In genomic region chr12:6688543-6688999, GRCh38 we compare ENCODE assay signal across 8 cellular contexts. TPM values are rescaled to one million over a fixed set of nuclear protein-coding genes. Genes with fewer than 3 reads are reported as not detected.
A peak's percentile ranks its signal among the peaks of the same experiment; 100 is the strongest.
DNase-seq lines count a peak whose midpoint lies in the region; ATAC-seq, FAIRE-seq and TF ChIP-seq lines count a peak whose summit lies in the region.

No MANE protein-coding gene starts in this region.

- WGBS in stomach, 5 donors: 0 to 1% (median 0%) methylated on average over 12 to 13 of the region's 13 CpGs

- TF ChIP-seq CTCF in RWPE2 (IDR thresholded peaks at IDR 0.05; ENCODE audit: poor library complexity, severe bottlenecking) (no peak), choroid plexus epithelial cell (conservative IDR thresholded peaks at IDR 0.05; ENCODE audit: low read depth, low read length) (no peak), lower lobe of right lung (IDR thresholded peaks at IDR 0.05) (no peak), stomach (IDR thresholded peaks at IDR 0.05) (no peak)

- peaks cover 22% of the 10 kb centered on the region for H3K36me3 ChIP-seq in RWPE2 (ENCODE audit: low read depth)
- peaks cover 16% of the 10 kb centered on the region for H3K36me3 ChIP-seq in lower lobe of right lung
- H3K36me3 ChIP-seq in stomach: peaks cover 0 to 15% (median 9%) of the 10 kb centered on the region in 4 donors

- H3K9me3 ChIP-seq in RWPE2 (ENCODE audit: severe bottlenecking) (no peaks in the 10 kb centered on the region), lower lobe of right lung (no peaks in the 10 kb centered on the region), stomach (no peaks in the 10 kb centered on the region)

- no peak for TF ChIP-seq EP300 in stomach (IDR thresholded peaks at IDR 0.05)

- DNase-seq in GF-D8 (lab: John Stamatoyannopoulos, UW) (peak; percentile 62), RWPE2 (ENCODE audit: low spot score) (no peak), choroid plexus epithelial cell (ENCODE audit: low read depth) (no peak), lower lobe of right lung (peak; percentile 62), stomach (peak; percentile 49), COLO829 (ENCODE audit: low spot score) (no peak), GM12892 (ENCODE audit: insufficient read length) (no peak)

- no peak for FAIRE-seq in GM12892 (lab: Jason Lieb, UNC)

- no peak for TF ChIP-seq POLR2A in stomach (IDR thresholded peaks at IDR 0.05)
- TF ChIP-seq POLR2A in GM12892 (IDR thresholded peaks at IDR 0.05; ENCODE audit: low read depth, low read length): no peak

- H3K27me3 ChIP-seq in RWPE2 (ENCODE audit: insufficient read depth, poor library complexity, severe bottlenecking) (no peaks in the 10 kb centered on the region), lower lobe of right lung (ENCODE audit: low read depth) (no peaks in the 10 kb centered on the region), stomach (no peaks in the 10 kb centered on the region)

- peaks cover 14% of the 10 kb centered on the region for H3K4me1 ChIP-seq in RWPE2 (ENCODE audit: insufficient read depth, poor library complexity, severe bottlenecking)
- peaks cover 58% of the 10 kb centered on the region for H3K4me1 ChIP-seq in lower lobe of right lung
- peaks cover 30 to 66% (median 52%) of the 10 kb centered on the region in 4 donors for H3K4me1 ChIP-seq in stomach

- H3K27ac ChIP-seq in RWPE2 (ENCODE audit: poor library complexity, severe bottlenecking) (peak overlapping the region; percentile 79), lower lobe of right lung (peak overlapping the region; percentile 96), stomach (peak overlapping the region; percentile 94 to 100 (median 98))

- H3K4me3 ChIP-seq in RWPE2 (ENCODE audit: severe bottlenecking) (peak overlapping the region; percentile 60), choroid plexus epithelial cell (ENCODE audit: low read depth, low read length) (peak overlapping the region; percentile 85), lower lobe of right lung (peak overlapping the region; percentile 86), stomach (peak overlapping the region; percentile 68 to 97 (median 84))

- intact Hi-C loops in lower lobe of right lung (cut with DNase I) (no loop called here), stomach (cut with DNase I; ENCODE audit: low total_unique reads) (no loop called here)

- peak; percentile 6 for ATAC-seq in HG02571 (IDR thresholded peaks at IDR 0.05; ENCODE audit: unreplicated experiment)
- ATAC-seq in RWPE2 (ENCODE audit: low read depth): peak; percentile 1; the same call in 1 of the 3 replicates
- ATAC-seq in lower lobe of right lung: peak; percentile 1 to 3

RNA-seq across cellular contexts. Expression of gene ZNF384, which starts 0.6 kb away (rescaled TPM):
- 48.7 TPM for total RNA-seq in lower lobe of right lung
- 100 to 1,000 TPM in 1 of 5 donors, 10 to 100 TPM in 4; 16.5 to 207 (median 35.6) TPM for total RNA-seq in stomach
- 10 to 100 TPM; 16.7 to 21.8 (median 20.2) TPM for polyA plus RNA-seq in stomach
- polyA plus RNA-seq in GM12892 (2012; ENCODE audit: missing spikeins): 34.4 TPM

RNA-seq across cellular contexts. Expression of gene PIANP, which starts 12.0 kb away (rescaled TPM):
- total RNA-seq in lower lobe of right lung (0.18 TPM), stomach (under 1 TPM in 2 of 5 donors, not detected in 3; 0.14 to 0.37 TPM)
- polyA plus RNA-seq in stomach: 1 to 10 TPM in 2 of 3 donors, under 1 TPM in 1; 0.50 to 1.7 (median 1.5) TPM
- 0.30 TPM for polyA plus RNA-seq in GM12892 (2012; ENCODE audit: missing spikeins)

RNA-seq across cellular contexts. Expression of gene ING4, which starts 25.7 kb away (rescaled TPM):
- total RNA-seq in lower lobe of right lung (41.3 TPM), stomach (10 to 100 TPM in 4 of 5 donors, 1 to 10 TPM in 1; 8.7 to 51.8 (median 33.5) TPM)
- polyA plus RNA-seq in stomach: 10 to 100 TPM; 25.5 to 53.6 (median 43.6) TPM
- polyA plus RNA-seq in GM12892 (2012; ENCODE audit: missing spikeins): 36.2 TPM

RNA-seq across cellular contexts. Expression of gene COPS7A, which starts 35.3 kb away (rescaled TPM):
- total RNA-seq in lower lobe of right lung: 55.1 TPM
- total RNA-seq in stomach: 10 to 100 TPM in 4 of 5 donors, 1 to 10 TPM in 1; 5.8 to 50.0 (median 25.7) TPM
- 10 to 100 TPM; 45.2 to 54.2 (median 51.6) TPM for polyA plus RNA-seq in stomach
- 37.3 TPM for polyA plus RNA-seq in GM12892 (2012; ENCODE audit: missing spikeins)

RNA-seq across cellular contexts. Expression of gene ACRBP, which starts 41.3 kb away (rescaled TPM):
- total RNA-seq in lower lobe of right lung (7.2 TPM), stomach (1 to 10 TPM in 2 of 5 donors, not detected in 3; 2.2 to 6.4 TPM)
- polyA plus RNA-seq in stomach: 1 to 10 TPM in 2 of 3 donors, under 1 TPM in 1; 0.31 to 1.6 (median 1.1) TPM
- polyA plus RNA-seq in GM12892 (2012; ENCODE audit: missing spikeins): 2.1 TPM

Comparison
In these comparisons a context has a peak if more than half of its experiments do, and no peak if none do; other contexts are left out.
1. DNase-seq: peak in GF-D8 (single experiment), lower lobe of right lung (single experiment) and stomach (single experiment); none in RWPE2 (single experiment), choroid plexus epithelial cell (single experiment), COLO829 (single experiment) and GM12892 (single experiment).
2. Peak in every context shown above with its lines, with median percentiles within 50 percentile points of each other: ATAC-seq, H3K27ac ChIP-seq and H3K4me3 ChIP-seq.